21 cellular contexts compared by ENCODE assay signal in genomic region chr4:73139991-73140390, GRCh38.
DNase-seq lines count a peak whose midpoint lies in the region; ATAC-seq and TF ChIP-seq lines count a peak whose summit lies in the region.
"Had no signal": no experiment of that assay in that cellular context is flagged by ENCODE, and none has a peak within 500 bp of the region (broad histone marks: within the 10 kb centered on the region; RNA-seq: fewer than 3 reads in every experiment).

No MANE protein-coding gene starts in this region.

- no peak overlapping the region for H3K23ac ChIP-seq in neuronal stem cell (ENCODE audit: low read depth, low read length, poor library complexity)

- no peak for TF ChIP-seq EP300 in gastroesophageal sphincter (IDR thresholded peaks at IDR 0.05)

- H3K27ac Mint-ChIP-seq in HFFc6 (peak overlapping the region; percentile 47), WTC11 (peak overlapping the region; percentile 35; the same call in 1 of the 2 replicates)
- H3K27ac Mint-ChIP-seq: activated CD4-positive, alpha-beta T cell treated with anti-CD3 and anti-CD28 coated beads, Interleukin-2, amount 10 ng/mL, durations not matched to agents 7 days and 5 days had no signal

- H3K9ac ChIP-seq in neuronal stem cell (ENCODE audit: low read depth, low read length, poor library complexity) = no peak overlapping the region
- H3K9ac ChIP-seq: BLaER1 had no signal

- H3K4me3 ChIP-seq in neuronal stem cell (ENCODE audit: low read length in 2 of 2) = no peak overlapping the region
- H3K4me3 ChIP-seq in gastroesophageal sphincter = no peak overlapping the region
- H3K4me3 ChIP-seq: BLaER1, heart left ventricle, PC-9, transverse colon had no signal

- no peak overlapping the region for H3K18ac ChIP-seq in neuronal stem cell (ENCODE audit: low read length)

- no peak overlapping the region for H2AFZ ChIP-seq in neuronal stem cell (ENCODE audit: low read length)
- H2AFZ ChIP-seq: PC-9 had no signal

- H2BK5ac ChIP-seq in neuronal stem cell (ENCODE audit: low read length) = no peak overlapping the region

- no CpG with 5 or more reads among the region's 2 CpGs for WGBS in neuronal stem cell (ENCODE audit: extremely low coverage in 2 of 2, insufficient read length in 2 of 2, insufficient replicate concordance in 1 of 2), 2 donors
- WGBS in gastroesophageal sphincter (ENCODE audit: low coverage in 1 of 2), 2 donors = 87 to 90% methylated on average over 2 of the region's 2 CpGs

- no peak overlapping the region for H4K8ac ChIP-seq in neuronal stem cell (ENCODE audit: low read depth, low read length)

- H3K9me3 Mint-ChIP-seq in HFFc6 (no peaks in the 10 kb centered on the region), WTC11 (no peaks in the 10 kb centered on the region)
- H3K9me3 Mint-ChIP-seq: activated CD4-positive, alpha-beta T cell treated with anti-CD3 and anti-CD28 coated beads, Interleukin-2, amount 10 ng/mL, durations not matched to agents 7 days and 5 days had no signal

- H3K4me2 ChIP-seq in neuronal stem cell (ENCODE audit: insufficient read depth, low read length, poor library complexity, severe bottlenecking) = no peak overlapping the region
- H3K4me2 ChIP-seq: BLaER1, PC-9 had no signal

- POLR2A ChIA-PET in WTC11 (lab: Charles Lee) = no interaction called here

- CTCF ChIA-PET in WTC11 (lab: Charles Lee) = interaction anchor here (0.8 kb wide), 1 partner anchor 117 kb away, joined by 3 read pairs; no protein-coding TSS in a partner anchor

- H3K27ac ChIP-seq in neuronal stem cell (replicated peaks; ENCODE audit: low read length) (peak overlapping the region; percentile 88), gastroesophageal sphincter (no peak overlapping the region)
- H3K27ac ChIP-seq: BLaER1, heart left ventricle, neutrophil, PC-9, transverse colon had no signal

- H3K4me1 Mint-ChIP-seq in HFFc6 (ENCODE audit: low read depth) (peaks cover 6% of the 10 kb centered on the region; the same call in 1 of the 2 replicates), WTC11 (no peaks in the 10 kb centered on the region)

- H3K27me3 ChIP-seq in neuronal stem cell (ENCODE audit: control insufficient read depth in 3 of 3, insufficient read depth in 3 of 3, low read depth in 1 of 3, low read length in 3 of 3) (no peaks in the 10 kb centered on the region), gastroesophageal sphincter (no peaks in the 10 kb centered on the region)
- H3K27me3 ChIP-seq: BLaER1, heart left ventricle, neutrophil, transverse colon had no signal

- H4K91ac ChIP-seq in neuronal stem cell (ENCODE audit: low read depth, low read length, poor library complexity) = no peak overlapping the region

- no peak overlapping the region for H3K4ac ChIP-seq in neuronal stem cell (ENCODE audit: low read length)

- DNase-seq in HFFc6 = no peak
- no peak for DNase-seq in WTC11 (ENCODE audit: low spot score)
- peak; percentile 19 for DNase-seq in fibroblast of peridontal ligament (ENCODE audit: extremely low read depth)
- peak; percentile 59 for DNase-seq in neuronal stem cell (ENCODE audit: low spot score)
- DNase-seq: activated CD4-positive, alpha-beta T cell treated with anti-CD3 and anti-CD28 coated beads, Interleukin-2, amount 10 ng/mL, durations not matched to agents 7 days and 5 days; activated T-cell treated with anti-CD3 and anti-CD28 coated beads, Interleukin-2, amount 50 U/mL, for 1 hour; DMS53; HCEC 1CT; heart left ventricle; mammary epithelial cell; NCI-H187; NCI-H69; PC-9; stimulated activated CD4-positive, alpha-beta T cell treated with anti-CD3 and anti-CD28 coated beads, Interleukin-2, amount 100 ng/mL, for 48 hours; transverse colon had no signal

- H2BK15ac ChIP-seq in neuronal stem cell (ENCODE audit: low read length) = no peak overlapping the region

- no peaks in the 10 kb centered on the region for H3K79me1 ChIP-seq in neuronal stem cell (ENCODE audit: low read depth, low read length)

- no peak for ATAC-seq in WTC11
- ATAC-seq in GM18873 (IDR thresholded peaks at IDR 0.05; ENCODE audit: low FRiP score, unreplicated experiment) = no peak
- ATAC-seq in gastroesophageal sphincter = no peak
- ATAC-seq in HG03139 (IDR thresholded peaks at IDR 0.05; ENCODE audit: unreplicated experiment) = no peak
- ATAC-seq: sciatic nerve had no signal

- H3K27me3 Mint-ChIP-seq in HFFc6 (ENCODE audit: insufficient read depth) = no peaks in the 10 kb centered on the region
- H3K27me3 Mint-ChIP-seq in WTC11 (ENCODE audit: low read depth) = no peaks in the 10 kb centered on the region
- H3K27me3 Mint-ChIP-seq: activated CD4-positive, alpha-beta T cell treated with anti-CD3 and anti-CD28 coated beads, Interleukin-2, amount 10 ng/mL, durations not matched to agents 7 days and 5 days had no signal

- no peak overlapping the region for H2BK12ac ChIP-seq in neuronal stem cell (ENCODE audit: low read length)

- TF ChIP-seq CTCF in HFFc6 (IDR thresholded peaks at IDR 0.05) = no peak
- no peak for TF ChIP-seq CTCF in WTC11 (IDR thresholded peaks at IDR 0.05)
- TF ChIP-seq CTCF in gastroesophageal sphincter (IDR thresholded peaks at IDR 0.05) = no peak

- peaks cover 41% of the 10 kb centered on the region for H3K36me3 Mint-ChIP-seq in HFFc6 (ENCODE audit: low read depth)
- H3K36me3 Mint-ChIP-seq in WTC11 = peaks cover 59% of the 10 kb centered on the region

- no peak for TF ChIP-seq POLR2A in gastroesophageal sphincter (IDR thresholded peaks at IDR 0.05)

- no peak overlapping the region for H3K14ac ChIP-seq in neuronal stem cell (ENCODE audit: low read length)

- no peak overlapping the region for H2AK5ac ChIP-seq in neuronal stem cell (ENCODE audit: low read depth, low read length)

- H3K4me3 Mint-ChIP-seq in HFFc6 (no peak overlapping the region), WTC11 (no peak overlapping the region)
- H3K4me3 Mint-ChIP-seq: activated CD4-positive, alpha-beta T cell treated with anti-CD3 and anti-CD28 coated beads, Interleukin-2, amount 10 ng/mL, durations not matched to agents 7 days and 5 days had no signal

- peaks cover 4 to 14% of the 10 kb centered on the region in 2 donors for H3K4me1 ChIP-seq in neuronal stem cell (ENCODE audit: control insufficient read depth in 2 of 2, insufficient read depth in 1 of 2, low read depth in 1 of 2, low read length in 2 of 2)
- H3K4me1 ChIP-seq in gastroesophageal sphincter = no peaks in the 10 kb centered on the region
- H3K4me1 ChIP-seq: BLaER1, transverse colon had no signal

- H3K9me3 ChIP-seq in neuronal stem cell (replicated peaks in 1 of 2; ENCODE audit: control insufficient read depth in 2 of 2, insufficient read depth in 1 of 2, low read depth in 1 of 2, low read length in 2 of 2) (no peaks in the 10 kb centered on the region), gastroesophageal sphincter (no peaks in the 10 kb centered on the region)
- H3K9me3 ChIP-seq: BLaER1, heart left ventricle, neutrophil, transverse colon had no signal

- H2BK120ac ChIP-seq in neuronal stem cell (ENCODE audit: low read depth, low read length) = no peak overlapping the region

- H3K36me3 ChIP-seq in neuronal stem cell (replicated peaks in 1 of 2; ENCODE audit: control insufficient read depth in 2 of 2, insufficient read depth in 2 of 2, low read length in 2 of 2) (peaks cover 4 to 93% of the 10 kb centered on the region in 2 donors), gastroesophageal sphincter (peaks cover 0 to 86% of the 10 kb centered on the region in 2 donors)

TF ChIP-seq in WTC11, 78 proteins besides CTCF, POLR2A, EP300 and RAD21 (continues in another document):
- TF ChIP-seq TP53 (CRISPR knock-in tag; IDR thresholded peaks at IDR 0.05) (no peak), ERG (CRISPR knock-in tag; IDR thresholded peaks at IDR 0.05) (no peak), GABPB1 (CRISPR knock-in tag; IDR thresholded peaks at IDR 0.05) (no peak), RORB (CRISPR knock-in tag; IDR thresholded peaks at IDR 0.05) (no peak), ZMAT4 (CRISPR knock-in tag; IDR thresholded peaks at IDR 0.05) (no peak)
- TF ChIP-seq, protein P1, sequence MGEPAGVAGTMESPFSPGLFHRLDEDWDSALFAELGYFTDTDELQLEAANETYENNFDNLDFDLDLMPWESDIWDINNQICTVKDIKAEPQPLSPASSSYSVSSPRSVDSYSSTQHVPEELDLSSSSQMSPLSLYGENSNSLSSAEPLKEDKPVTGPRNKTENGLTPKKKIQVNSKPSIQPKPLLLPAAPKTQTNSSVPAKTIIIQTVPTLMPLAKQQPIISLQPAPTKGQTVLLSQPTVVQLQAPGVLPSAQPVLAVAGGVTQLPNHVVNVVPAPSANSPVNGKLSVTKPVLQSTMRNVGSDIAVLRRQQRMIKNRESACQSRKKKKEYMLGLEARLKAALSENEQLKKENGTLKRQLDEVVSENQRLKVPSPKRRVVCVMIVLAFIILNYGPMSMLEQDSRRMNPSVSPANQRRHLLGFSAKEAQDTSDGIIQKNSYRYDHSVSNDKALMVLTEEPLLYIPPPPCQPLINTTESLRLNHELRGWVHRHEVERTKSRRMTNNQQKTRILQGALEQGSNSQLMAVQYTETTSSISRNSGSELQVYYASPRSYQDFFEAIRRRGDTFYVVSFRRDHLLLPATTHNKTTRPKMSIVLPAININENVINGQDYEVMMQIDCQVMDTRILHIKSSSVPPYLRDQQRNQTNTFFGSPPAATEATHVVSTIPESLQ (CRISPR knock-in tag; IDR thresholded peaks at IDR 0.05) = no peak

Comparison
In these comparisons a context has a peak if more than half of its experiments do, and no peak if none do; other contexts are left out.
1. DNase-seq: peak in fibroblast of peridontal ligament (single experiment) and neuronal stem cell (single experiment); none in HFFc6 (single experiment) and WTC11 (single experiment).